ENCODE assay signal across 9 cellular contexts in genomic region chr13:98143601-98144500, GRCh38. TPM values are rescaled to one million over a fixed set of nuclear protein-coding genes. Genes with fewer than 3 reads are reported as not detected.
A peak's percentile ranks its signal among the peaks of the same experiment; 100 is the strongest.
DNase-seq lines count a peak whose midpoint lies in the region; ATAC-seq and TF ChIP-seq lines count a peak whose summit lies in the region.
"Had no signal": no experiment of that assay in that cellular context is flagged by ENCODE, and none has a peak within 500 bp of the region (broad histone marks: within the 10 kb centered on the region; RNA-seq: fewer than 3 reads in every experiment).

No MANE protein-coding gene starts in this region.

- no peaks in the 10 kb centered on the region for H3K36me3 ChIP-seq in heart right ventricle
- no peaks in the 10 kb centered on the region for H3K36me3 ChIP-seq in prostate gland

- POLR2A ChIA-PET in activated CD4-positive, alpha-beta memory T cell treated with anti-CD3 and anti-CD28 coated beads for 36 hours (lab: Charles Lee): no interaction called here

- 1% methylated on average over 54 to 76 of the region's 76 CpGs for WGBS in heart right ventricle, 2 donors
- 1% methylated on average over 66 of the region's 76 CpGs for WGBS in prostate gland

- peak overlapping the region; percentile 38 to 94 (median 66) for H3K4me3 ChIP-seq in heart right ventricle
- peak overlapping the region; percentile 82 to 93 for H3K4me3 ChIP-seq in prostate gland

- H3K4me1 ChIP-seq in heart right ventricle (peaks cover 3 to 28% (median 20%) of the 10 kb centered on the region in 9 donors), prostate gland (replicated peaks) (peaks cover 5% of the 10 kb centered on the region)

- H3K9me3 Mint-ChIP-seq in activated CD4-positive, alpha-beta memory T cell treated with anti-CD3 and anti-CD28 coated beads for 36 hours: no peaks in the 10 kb centered on the region

- H3K9me3 ChIP-seq in heart right ventricle: no peaks in the 10 kb centered on the region
- H3K9me3 ChIP-seq in prostate gland: no peaks in the 10 kb centered on the region

- H3K36me3 Mint-ChIP-seq in activated CD4-positive, alpha-beta memory T cell treated with anti-CD3 and anti-CD28 coated beads for 36 hours: no peaks in the 10 kb centered on the region

- H3K27ac ChIP-seq in heart right ventricle (peak overlapping the region; percentile 35 to 89 (median 69)), prostate gland (peak overlapping the region; percentile 66 to 85)

- CTCF ChIA-PET in activated CD4-positive, alpha-beta memory T cell treated with anti-CD3 and anti-CD28 coated beads for 36 hours (lab: Charles Lee): no interaction called here

- H3K27me3 Mint-ChIP-seq in activated CD4-positive, alpha-beta memory T cell treated with anti-CD3 and anti-CD28 coated beads for 36 hours: peaks cover 47% of the 10 kb centered on the region

- intact Hi-C loops in activated CD4-positive, alpha-beta memory T cell treated with anti-CD3 and anti-CD28 coated beads for 36 hours (cut with micrococcal nuclease): loop anchor here (5.0 to 10.0 kb wide), 3 partner anchors 167 to 709 kb away; partner anchors contain the start of gene RAP2A
- intact Hi-C loops in heart right ventricle (cut with DNase I): loop anchor here in 8 of 10 donors (5.0 to 10.0 kb wide), 10 partner anchors 171 to 701 kb away; no protein-coding TSS in a partner anchor
- intact Hi-C loops in prostate gland (cut with DNase I): loop anchor here (5.0 to 10.0 kb wide), 3 partner anchors 81 to 528 kb away; no protein-coding TSS in a partner anchor

- peaks cover 5% of the 10 kb centered on the region for H3K4me1 Mint-ChIP-seq in activated CD4-positive, alpha-beta memory T cell treated with anti-CD3 and anti-CD28 coated beads for 36 hours (ENCODE audit: low read depth)

- ATAC-seq in HG02973 (IDR thresholded peaks at IDR 0.05; ENCODE audit: unreplicated experiment) (peak; percentile 11), heart right ventricle (peak in 7 of 8 donors; percentile 4 to 41 (median 27)), HG03045 (IDR thresholded peaks at IDR 0.05; ENCODE audit: unreplicated experiment) (no peak), HG03039 (IDR thresholded peaks at IDR 0.05; ENCODE audit: unreplicated experiment) (no peak)

- TF ChIP-seq CTCF in heart right ventricle (IDR thresholded peaks at IDR 0.05): no peak
- no peak for TF ChIP-seq CTCF in prostate gland (IDR thresholded peaks at IDR 0.05)

- H3K27me3 ChIP-seq in heart right ventricle (peaks cover 0 to 47% (median 0%) of the 10 kb centered on the region in 7 donors), prostate gland (replicated peaks; ENCODE audit: insufficient read depth) (no peaks in the 10 kb centered on the region)

- no peak for TF ChIP-seq POLR2A in prostate gland (IDR thresholded peaks at IDR 0.05)

- DNase-seq in NCI-H1694 (lab: John Stamatoyannopoulos, UW) (peak; percentile 14), NCI-H1694 treated with DMSO at 0.1 percent for 48 hours (lab: John Stamatoyannopoulos, UW) (no peak), heart right ventricle (peak; percentile 17 to 45), prostate gland (ENCODE audit: low spot score) (peak; percentile 24)
- no peak for DNase-seq in activated CD4-positive, alpha-beta memory T cell treated with anti-CD3 and anti-CD28 coated beads for 36 hours
- DNase-seq: DND-41 had no signal

- H3K27ac Mint-ChIP-seq in activated CD4-positive, alpha-beta memory T cell treated with anti-CD3 and anti-CD28 coated beads for 36 hours: no peak overlapping the region

- peak overlapping the region; percentile 58 for H3K4me3 Mint-ChIP-seq in activated CD4-positive, alpha-beta memory T cell treated with anti-CD3 and anti-CD28 coated beads for 36 hours

RNA-seq across cellular contexts. Expression of gene FARP1, which starts 1.0 kb away (rescaled TPM):
- under 1 TPM; 0.56 to 0.64 TPM for total RNA-seq in activated CD4-positive, alpha-beta memory T cell treated with anti-CD3 and anti-CD28 coated beads for 36 hours
- total RNA-seq in heart right ventricle (10 to 100 TPM; 13.4 to 72.9 (median 24.7) TPM), prostate gland (10 to 100 TPM; 70.6 to 77.5 TPM)
- polyA plus RNA-seq in heart right ventricle: 10 to 100 TPM in 1 of 2 donors, 1 to 10 TPM in 1; 6.9 to 10.7 TPM

RNA-seq across cellular contexts. Expression of gene RNF113B, which starts 33.2 kb away (rescaled TPM):
- not detected for total RNA-seq in activated CD4-positive, alpha-beta memory T cell treated with anti-CD3 and anti-CD28 coated beads for 36 hours
- not detected for total RNA-seq in heart right ventricle
- not detected for polyA plus RNA-seq in heart right ventricle
- 10 to 100 TPM in 1 of 2 donors, not detected in 1; 11.2 TPM for total RNA-seq in prostate gland

Comparison
In these comparisons a context has a peak if more than half of its experiments do, and no peak if none do; other contexts are left out.
1. DNase-seq: peak in NCI-H1694 (single experiment), heart right ventricle (2 of 2) and prostate gland (single experiment); none in NCI-H1694 treated with DMSO at 0.1 percent for 48 hours (single experiment) and activated CD4-positive, alpha-beta memory T cell treated with anti-CD3 and anti-CD28 coated beads for 36 hours (single experiment).
2. ATAC-seq: peak in HG02973 (single experiment) and heart right ventricle (7 of 8); none in HG03045 (single experiment) and HG03039 (single experiment).
3. RNA of gene FARP1, which starts 1.0 kb away (total RNA-seq): 70.6 to 77.5 TPM in prostate gland and 13.4 to 72.9 TPM in heart right ventricle; 0.56 to 0.64 TPM in activated CD4-positive, alpha-beta memory T cell treated with anti-CD3 and anti-CD28 coated beads for 36 hours; every median in the first group is over 4 times any median in the second.